ENCODE assay signal across 8 cellular contexts in genomic region chr11:8682219-8683114, GRCh38. TPM values are rescaled to one million over a fixed set of nuclear protein-coding genes. Genes with fewer than 3 reads are reported as not detected.
A peak's percentile ranks its signal among the peaks of the same experiment; 100 is the strongest.
DNase-seq lines count a peak whose midpoint lies in the region; ATAC-seq and TF ChIP-seq lines count a peak whose summit lies in the region.

RPL27A (plus strand) TSS chr11:8682792; CDS start chr11:8682814, 22 bp downstream.
TRIM66 (minus strand) TSS chr11:8682665; CDS start chr11:8672274, 10,391 bp downstream.

- peaks cover 34% of the 10 kb centered on the region for H4K20me1 ChIP-seq in smooth muscle cell (ENCODE audit: low read depth)

- peak within 1 kb of the TSS; percentile 96 for H3K4me2 ChIP-seq in smooth muscle cell

- no peak for TF ChIP-seq CTCF in WERI-Rb-1 (IDR thresholded peaks at IDR 0.05; ENCODE audit: low read depth, low read length)
- peak; percentile 35 to 54 (median 44) for TF ChIP-seq CTCF in breast epithelium (IDR thresholded peaks at IDR 0.05)
- no peak for TF ChIP-seq CTCF in smooth muscle cell (IDR thresholded peaks at IDR 0.05; ENCODE audit: borderline replicate concordance, insufficient read depth, poor library complexity, severe bottlenecking)

- under 1% methylated on average over 68 of the region's 73 CpGs for WGBS in smooth muscle cell (ENCODE audit: low lambda C conversion rate)

- no peaks in the 10 kb centered on the region for H3K27me3 ChIP-seq in WERI-Rb-1 (ENCODE audit: insufficient read depth, low read depth, severe bottlenecking)
- no peaks in the 10 kb centered on the region for H3K27me3 ChIP-seq in breast epithelium
- H3K27me3 ChIP-seq in smooth muscle cell (ENCODE audit: low read depth), result no peaks in the 10 kb centered on the region

- H3K27ac ChIP-seq in WERI-Rb-1, result peak within 1 kb of the TSS; percentile 97
- peak within 1 kb of the TSS; percentile 94 to 98 for H3K27ac ChIP-seq in breast epithelium
- peak within 1 kb of the TSS; percentile 88 for H3K27ac ChIP-seq in smooth muscle cell (ENCODE audit: low read depth)

- peaks cover 29% of the 10 kb centered on the region for H3F3A ChIP-seq in smooth muscle cell (ENCODE audit: low read depth)

- DNase-seq in AG08395 (ENCODE audit: low spot score) (peak; percentile 92), NCI-H2227 (lab: John Stamatoyannopoulos, UW; ENCODE audit: unreplicated experiment) (peak; percentile 98), WERI-Rb-1 (peak; percentile 98), breast epithelium (ENCODE audit: low spot score in 2 of 2) (peak; percentile 97 to 99), iPS-NIHi7 (ENCODE audit: extremely low spot score) (peak; percentile 87), smooth muscle cell (lab: John Stamatoyannopoulos, UW; ENCODE audit: unreplicated experiment) (peak; percentile 95)

- H3K9me3 ChIP-seq in WERI-Rb-1 (ENCODE audit: severe bottlenecking) (no peaks in the 10 kb centered on the region), breast epithelium (no peaks in the 10 kb centered on the region), smooth muscle cell (replicated peaks; ENCODE audit: low read depth) (no peaks in the 10 kb centered on the region)

- H2AFZ ChIP-seq in smooth muscle cell (ENCODE audit: low read depth), result peak within 1 kb of the TSS; percentile 52

- H3K36me3 ChIP-seq in WERI-Rb-1, result peaks cover 47% of the 10 kb centered on the region
- H3K36me3 ChIP-seq in breast epithelium, result no peaks in the 10 kb centered on the region
- H3K36me3 ChIP-seq in smooth muscle cell (ENCODE audit: low read depth), result no peaks in the 10 kb centered on the region

- peak within 1 kb of the TSS; percentile 86 for H3K4me3 ChIP-seq in WERI-Rb-1 (ENCODE audit: low read depth, low read length)
- peak within 1 kb of the TSS; percentile 80 to 99 (median 91) for H3K4me3 ChIP-seq in breast epithelium
- H3K4me3 ChIP-seq in smooth muscle cell, result peak within 1 kb of the TSS; percentile 85

- intact Hi-C loops in breast epithelium (cut with DNase I; ENCODE audit: low total_unique reads), result no loop called here

- peak; percentile 99 for TF ChIP-seq POLR2A in breast epithelium (IDR thresholded peaks at IDR 0.05)

- H3K4me1 ChIP-seq in breast epithelium (peaks cover 6 to 16% of the 10 kb centered on the region in 2 donors), smooth muscle cell (ENCODE audit: low read depth) (peaks cover 19% of the 10 kb centered on the region)

- ATAC-seq in GM18909 (IDR thresholded peaks at IDR 0.05; ENCODE audit: poor library complexity, unreplicated experiment) (peak; percentile 95), HG03159 (IDR thresholded peaks at IDR 0.05; ENCODE audit: unreplicated experiment) (peak; percentile 95)

- peak within 1 kb of the TSS; percentile 98 for H3K9ac ChIP-seq in smooth muscle cell (ENCODE audit: low read depth)

- peaks cover 25% of the 10 kb centered on the region for H3K79me2 ChIP-seq in smooth muscle cell (ENCODE audit: low read depth)

RNA-seq across cellular contexts. Expression of gene RPL27A, which starts in this region (rescaled TPM):
- total RNA-seq in breast epithelium (1,000 to 10,000 TPM in 2 of 3 donors, 100 to 1,000 TPM in 1; 907 to 1,119 (median 1,000) TPM), smooth muscle cell (731 and 1,140 TPM in 2 replicates)
- polyA plus RNA-seq in smooth muscle cell, result 817 and 878 TPM in 2 replicates

RNA-seq across cellular contexts. Expression of gene TRIM66, which starts in this region (rescaled TPM):
- total RNA-seq in breast epithelium (10 to 100 TPM in 2 of 3 donors, 1 to 10 TPM in 1; 6.6 to 12.7 (median 11.5) TPM), smooth muscle cell (5.8 and 7.1 TPM in 2 replicates)
- polyA plus RNA-seq in smooth muscle cell, result 0.24 and 0.93 TPM in 2 replicates

Comparison
In these comparisons a context has a peak if more than half of its experiments do, and no peak if none do; other contexts are left out.
1. Peak in every context shown above with its lines: DNase-seq, ATAC-seq, H3K4me3 ChIP-seq and H3K27ac ChIP-seq.
2. CTCF ChIP-seq: peak in breast epithelium (3 of 3); none in WERI-Rb-1 (single experiment) and smooth muscle cell (single experiment).